ENCODE assay signal across 20 cellular contexts in the genomic region with DNA sequence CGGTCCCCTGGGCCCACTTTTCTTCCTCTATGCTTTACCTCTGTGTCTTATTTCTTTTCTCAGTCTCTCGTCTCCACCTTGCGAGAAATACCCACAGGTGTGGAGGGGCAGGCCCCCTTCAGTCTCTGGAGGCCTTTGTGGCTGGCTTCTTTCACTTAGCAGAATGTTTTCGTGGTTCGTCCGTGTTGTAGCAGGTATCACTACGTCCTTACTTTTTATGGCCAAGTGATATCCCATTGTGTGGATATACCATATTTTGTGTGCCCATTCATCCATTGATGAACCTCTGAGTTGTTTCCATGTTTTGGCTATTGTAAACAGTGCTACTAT. TPM values are rescaled to one million over a fixed set of nuclear protein-coding genes. Genes with fewer than 3 reads are reported as not detected.
A peak's percentile ranks its signal among the peaks of the same experiment; 100 is the strongest.
DNase-seq lines count a peak whose midpoint lies in the region; ATAC-seq and TF ChIP-seq lines count a peak whose summit lies in the region.
"Had no signal": no experiment of that assay in that cellular context is flagged by ENCODE, and none has a peak within 500 bp of the region (broad histone marks: within the 10 kb centered on the region; RNA-seq: fewer than 3 reads in every experiment).

No MANE protein-coding gene starts in this region.

- intact Hi-C loops in activated B cell treated with CpG ODN at 0.5 μM for 24 hours (cut with micrococcal nuclease) = loop anchor here (10.0 kb wide), 1 partner anchor 248 kb away; a partner anchor contains a TSS

- H3K9me3 Mint-ChIP-seq in activated B cell treated with CpG ODN at 0.5 μM for 24 hours = no peaks in the 10 kb centered on the region
- H3K9me3 Mint-ChIP-seq in naive B cell = no peaks in the 10 kb centered on the region
- H3K9me3 Mint-ChIP-seq in activated T-cell treated with anti-CD3 and anti-CD28 coated beads, Interleukin-2, amount 50 U/mL, for 24 hours = no peaks in the 10 kb centered on the region

- no peaks in the 10 kb centered on the region for H4K20me1 ChIP-seq in BLaER1

- peaks cover 33% of the 10 kb centered on the region for H3K4me1 Mint-ChIP-seq in activated B cell treated with CpG ODN at 0.5 μM for 24 hours
- H3K4me1 Mint-ChIP-seq in naive B cell = peaks cover 5 to 33% (median 11%) of the 10 kb centered on the region in 3 donors
- peaks cover 6% of the 10 kb centered on the region for H3K4me1 Mint-ChIP-seq in activated T-cell treated with anti-CD3 and anti-CD28 coated beads, Interleukin-2, amount 50 U/mL, for 24 hours (ENCODE audit: low read depth)

- H3K27ac ChIP-seq in BLaER1 = no peak overlapping the region
- H3K27ac ChIP-seq: C4-2B, KMS-11 had no signal

- H3K4me3 Mint-ChIP-seq in activated B cell treated with CpG ODN at 0.5 μM for 24 hours (peak overlapping the region; percentile 30), naive B cell (peak overlapping the region in 5 of 8 donors; percentile 23 to 76 (median 34))
- no peak overlapping the region for H3K4me3 Mint-ChIP-seq in activated T-cell treated with anti-CD3 and anti-CD28 coated beads, Interleukin-2, amount 50 U/mL, for 24 hours

- peaks cover 3% of the 10 kb centered on the region; the same call in 1 of the 2 replicates for H3K27me3 ChIP-seq in BLaER1

- H3K9me3 ChIP-seq in BLaER1 = no peaks in the 10 kb centered on the region

- H3K4me3 ChIP-seq in BLaER1 = no peak overlapping the region

- no peak overlapping the region for H3K9ac ChIP-seq in BLaER1
- H3K9ac ChIP-seq: KMS-11 had no signal

- in situ Hi-C loops in G401 (cut with HindIII; ENCODE audit: low sequenced_read_pairs) = no loop called here

- no peak for DNase-seq in activated B cell treated with CpG ODN at 0.5 μM for 24 hours
- DNase-seq in naive B cell = no peak
- DNase-seq in stimulated activated CD4-positive, alpha-beta T cell treated with anti-CD3 and anti-CD28 coated beads, Interleukin-4, amount 100 ng/mL, for 4 hours = no peak
- DNase-seq in G401 (ENCODE audit: low spot score) = no peak
- no peak for DNase-seq in activated T-cell treated with anti-CD3 and anti-CD28 coated beads, Interleukin-2, amount 50 U/mL, for 24 hours
- DNase-seq: DND-41; NCI-H1048; NCI-H146; NCI-H2081; NCI-H748 treated with DMSO at 0.1 percent for 48 hours; NK-92 treated with Interleukin-12 subunit alpha and Interleukin-12 subunit beta, amount 100 ng/mL, for 24 hours; OCI-M1; Right ventricle myocardium superior; SW 1271 had no signal

- peaks cover 24% of the 10 kb centered on the region for H3K4me1 ChIP-seq in BLaER1

- CTCF ChIA-PET in activated B cell treated with CpG ODN at 0.5 μM for 24 hours (lab: Charles Lee) = no interaction called here

- no peak for TF ChIP-seq CTCF in activated B cell treated with CpG ODN at 0.5 μM for 24 hours (IDR thresholded peaks at IDR 0.05)

- H3K4me2 ChIP-seq in BLaER1 = peak overlapping the region; percentile 73
- H3K4me2 ChIP-seq: KMS-11 had no signal

- ATAC-seq in GM18909 (IDR thresholded peaks at IDR 0.05; ENCODE audit: poor library complexity, unreplicated experiment) (peak; percentile 54), activated B cell treated with CpG ODN at 0.5 μM for 24 hours (ENCODE audit: low read depth) (peak; percentile 53), naive B cell (ENCODE audit: low read depth in 2 of 2) (peak in 1 of 2 donors; percentile 56), GM19395 (IDR thresholded peaks at IDR 0.05; ENCODE audit: unreplicated experiment) (no peak)

- H3K36me3 ChIP-seq in BLaER1 = peaks cover 20% of the 10 kb centered on the region; the same call in 1 of the 2 replicates

- H3K27me3 Mint-ChIP-seq in activated B cell treated with CpG ODN at 0.5 μM for 24 hours (no peaks in the 10 kb centered on the region), naive B cell (no peaks in the 10 kb centered on the region)
- H3K27me3 Mint-ChIP-seq in activated T-cell treated with anti-CD3 and anti-CD28 coated beads, Interleukin-2, amount 50 U/mL, for 24 hours = peaks cover 10% of the 10 kb centered on the region

- H3K27ac Mint-ChIP-seq in activated B cell treated with CpG ODN at 0.5 μM for 24 hours = peak overlapping the region; percentile 32
- peak overlapping the region in 4 of 6 donors; percentile 13 to 96 (median 74) for H3K27ac Mint-ChIP-seq in naive B cell
- H3K27ac Mint-ChIP-seq in activated T-cell treated with anti-CD3 and anti-CD28 coated beads, Interleukin-2, amount 50 U/mL, for 24 hours = no peak overlapping the region

- H3K36me3 Mint-ChIP-seq in activated B cell treated with CpG ODN at 0.5 μM for 24 hours (ENCODE audit: low read depth) (no peaks in the 10 kb centered on the region), naive B cell (no peaks in the 10 kb centered on the region)
- no peaks in the 10 kb centered on the region for H3K36me3 Mint-ChIP-seq in activated T-cell treated with anti-CD3 and anti-CD28 coated beads, Interleukin-2, amount 50 U/mL, for 24 hours (ENCODE audit: low read depth)

- POLR2A ChIA-PET in activated B cell treated with CpG ODN at 0.5 μM for 24 hours (lab: Charles Lee) = interaction anchor here (1.0 to 1.3 kb wide), 2 partner anchors 21 to 95 kb away, joined by 3 to 10 read pairs; a partner anchor contains a TSS

RNA-seq across cellular contexts. Expression of a gene that starts 5.7 kb away (rescaled TPM):
- 1.8 and 2.0 TPM in 2 replicates for total RNA-seq in activated B cell treated with CpG ODN at 0.5 μM for 24 hours
- polyA plus RNA-seq in naive B cell (ENCODE audit: low read depth in 6 of 6) = 1 to 10 TPM in 3 of 6 donors, under 1 TPM in 2, not detected in 1; 0.45 to 2.6 (median 1.1) TPM
- not detected in 2 replicates for total RNA-seq in G401 (2014; rRNA removed; shearing (Covaris generic))
- total RNA-seq: H1 had no signal

RNA-seq across cellular contexts. Expression of a gene that starts 20.6 kb away (rescaled TPM):
- total RNA-seq in activated B cell treated with CpG ODN at 0.5 μM for 24 hours = 77.8 and 85.1 TPM in 2 replicates
- 10 to 100 TPM; 35.9 to 75.6 (median 62.9) TPM for polyA plus RNA-seq in naive B cell (ENCODE audit: low read depth in 6 of 6)
- 33.1 and 34.6 TPM in 2 replicates for total RNA-seq in G401 (2014; rRNA removed; shearing (Covaris generic))
